In genomic region chr11:29679996-29680395, GRCh38 we compare ENCODE assay signal across 15 cellular contexts.
A peak's percentile ranks its signal among the peaks of the same experiment; 100 is the strongest.
DNase-seq lines count a peak whose midpoint lies in the region; ATAC-seq, FAIRE-seq and TF ChIP-seq lines count a peak whose summit lies in the region.
"Had no signal": no experiment of that assay in that cellular context is flagged by ENCODE, and none has a peak within 500 bp of the region (broad histone marks: within the 10 kb centered on the region; RNA-seq: fewer than 3 reads in every experiment).

No MANE protein-coding gene starts in this region.

- no peaks in the 10 kb centered on the region for H3K9me3 ChIP-seq in ascending aorta
- H3K9me3 ChIP-seq in body of pancreas: no peaks in the 10 kb centered on the region

- H3K4me1 ChIP-seq in ascending aorta: no peaks in the 10 kb centered on the region
- no peaks in the 10 kb centered on the region for H3K4me1 ChIP-seq in body of pancreas

- FAIRE-seq in GM19239 (lab: Jason Lieb, UNC): no peak
- FAIRE-seq: K562, keratinocyte had no signal

- no peak for TF ChIP-seq CTCF in ascending aorta (IDR thresholded peaks at IDR 0.05)
- TF ChIP-seq CTCF in body of pancreas (IDR thresholded peaks at IDR 0.05): no peak
- TF ChIP-seq CTCF in omental fat pad (IDR thresholded peaks at IDR 0.05): no peak

- no peak for DNase-seq in GM19239 (ENCODE audit: insufficient read length, low spot score)
- no peak for DNase-seq in ascending aorta (ENCODE audit: low spot score in 2 of 2)
- DNase-seq in body of pancreas: no peak
- DNase-seq in omental fat pad (ENCODE audit: low spot score): no peak
- DNase-seq: activated CD8-positive, alpha-beta memory T cell treated with anti-CD3 and anti-CD28 coated beads, Interleukin-2, amount 50 U/mL, for 4 hours; cerebellar nuclear complex; NCI-H187 treated with DMSO at 0.1 percent for 48 hours; NCI-H82; SIG-M5 had no signal

- H3K4me3 ChIP-seq in ascending aorta (no peak overlapping the region), body of pancreas (no peak overlapping the region)
- H3K4me3 ChIP-seq: K562 had no signal

- no peak for TF ChIP-seq POLR2A in body of pancreas (IDR thresholded peaks at IDR 0.05)

- intact Hi-C loops in ascending aorta (cut with DNase I) (no loop called here), body of pancreas (cut with DNase I) (no loop called here)

- WGBS in body of pancreas, 2 donors: 51 to 73% methylated on average over 3 of the region's 3 CpGs

- ATAC-seq in GM18498 (IDR thresholded peaks at IDR 0.05; ENCODE audit: unreplicated experiment): peak; percentile 95
- ATAC-seq in GM19397 (IDR thresholded peaks at IDR 0.05; ENCODE audit: unreplicated experiment): peak; percentile 87
- ATAC-seq in HG02759 (IDR thresholded peaks at IDR 0.05; ENCODE audit: unreplicated experiment): peak; percentile 89
- peak; percentile 82 for ATAC-seq in HG03469 (IDR thresholded peaks at IDR 0.05; ENCODE audit: unreplicated experiment)
- ATAC-seq in body of pancreas: no peak
- no peak for ATAC-seq in omental fat pad (ENCODE audit: low FRiP score)
- ATAC-seq: K562 had no signal

- H3K36me3 ChIP-seq in ascending aorta (no peaks in the 10 kb centered on the region), body of pancreas (replicated peaks in 1 of 2; ENCODE audit: insufficient read depth in 1 of 2, low read depth in 2 of 2) (no peaks in the 10 kb centered on the region)

- H3K27ac ChIP-seq in ascending aorta: no peak overlapping the region
- no peak overlapping the region for H3K27ac ChIP-seq in body of pancreas

- no peaks in the 10 kb centered on the region for H3K27me3 ChIP-seq in ascending aorta
- H3K27me3 ChIP-seq in body of pancreas: no peaks in the 10 kb centered on the region

Comparison
In these comparisons a context has a peak if more than half of its experiments do, and no peak if none do; other contexts are left out.
1. ATAC-seq: peak in GM18498 (single experiment), GM19397 (single experiment), HG02759 (single experiment) and HG03469 (single experiment); none in body of pancreas (single experiment) and omental fat pad (single experiment).